In genomic region chr11:45806072-45806933, GRCh38 we compare ENCODE assay signal across 8 cellular contexts. TPM values are rescaled to one million over a fixed set of nuclear protein-coding genes. Genes with fewer than 3 reads are reported as not detected.
A peak's percentile ranks its signal among the peaks of the same experiment; 100 is the strongest.
DNase-seq lines count a peak whose midpoint lies in the region; ATAC-seq, FAIRE-seq and TF ChIP-seq lines count a peak whose summit lies in the region.

No MANE protein-coding gene starts in this region.

- TF ChIP-seq POLR2A in HCT116 (IDR thresholded peaks at IDR 0.05; ENCODE audit: borderline replicate concordance, extremely low read depth, insufficient read depth, insufficient read length) (no peak), GM12891 (IDR thresholded peaks at IDR 0.05; ENCODE audit: low read depth, low read length) (no peak)

- RAD21 ChIA-PET in HCT116 (lab: Charles Lee; ENCODE audit: low non-redundant PET in 1 of 2, low total read pairs in 2 of 2, uncharacterized antibody in 2 of 2, unreplicated experiment in 2 of 2), result no interaction called here

- H3K4me1 ChIP-seq in HCT116 (ENCODE audit: control insufficient read depth in 1 of 2, insufficient read depth in 2 of 2, low read length in 2 of 2) (peaks cover 18 to 35% of the 10 kb centered on the region in 2 experiments), left ventricle myocardium inferior (peaks cover 68% of the 10 kb centered on the region), skeletal muscle satellite cell (ENCODE audit: control insufficient read depth, insufficient read depth, low read length) (peaks cover 25% of the 10 kb centered on the region)

- H3K27ac ChIP-seq in HCT116 (ENCODE audit: low read depth, low read length) (peak overlapping the region; percentile 49; the same call in 1 of the 2 replicates), left ventricle myocardium inferior (replicated peaks) (peak overlapping the region; percentile 94)

- peaks cover 46% of the 10 kb centered on the region for H3K4me1 Mint-ChIP-seq in activated B cell treated with CpG ODN at 0.5 μM for 24 hours

- H3K4me3 ChIP-seq in HCT116 (replicated peaks in 1 of 2; ENCODE audit: low read depth in 1 of 2, low read length in 2 of 2) (peak overlapping the region; percentile 85 to 86), left ventricle myocardium inferior (peak overlapping the region; percentile 88), skeletal muscle satellite cell (ENCODE audit: low read length) (peak overlapping the region; percentile 95)

- H3K9me3 ChIP-seq in HCT116 (ENCODE audit: control insufficient read depth in 1 of 2, insufficient read depth in 1 of 2, low read depth in 1 of 2, low read length in 2 of 2), result no peaks in the 10 kb centered on the region
- no peaks in the 10 kb centered on the region for H3K9me3 ChIP-seq in left ventricle myocardium inferior (replicated peaks)
- no peaks in the 10 kb centered on the region for H3K9me3 ChIP-seq in skeletal muscle satellite cell (replicated peaks; ENCODE audit: low read length)

- peaks cover 38% of the 10 kb centered on the region for H3K36me3 Mint-ChIP-seq in activated B cell treated with CpG ODN at 0.5 μM for 24 hours (ENCODE audit: low read depth)

- H3K27ac Mint-ChIP-seq in activated B cell treated with CpG ODN at 0.5 μM for 24 hours, result peak overlapping the region; percentile 62

- DNase-seq in HCT116 (ENCODE audit: low read depth, low spot score), result no peak
- DNase-seq in activated B cell treated with CpG ODN at 0.5 μM for 24 hours, result no peak
- no peak for DNase-seq in left ventricle myocardium inferior
- no peak for DNase-seq in A172 (ENCODE audit: low spot score)
- DNase-seq in SW 1271 (lab: John Stamatoyannopoulos, UW), result no peak
- DNase-seq in activated CD4-positive, alpha-beta T cell treated with anti-CD3 and anti-CD28 coated beads, Interleukin-2, amount 50 U/mL, for 48 hours, result no peak
- DNase-seq in GM12891 (ENCODE audit: insufficient read length, low spot score), result no peak

- no peaks in the 10 kb centered on the region for H3K9me3 Mint-ChIP-seq in activated B cell treated with CpG ODN at 0.5 μM for 24 hours

- CTCF ChIA-PET in HCT116 (lab: Charles Lee) (no interaction called here), activated B cell treated with CpG ODN at 0.5 μM for 24 hours (lab: Charles Lee) (interaction anchor here (0.9 to 2.4 kb wide), 3 partner anchors 35 to 200 kb away, joined by 3 to 8 read pairs (median 4); no protein-coding TSS in a partner anchor)

- H3K36me3 ChIP-seq in HCT116 (ENCODE audit: control insufficient read depth in 1 of 2, insufficient read depth in 2 of 2, low read length in 2 of 2), result peaks cover 0 to 4% of the 10 kb centered on the region in 2 experiments; a peak in 3 of 4 replicates
- H3K36me3 ChIP-seq in left ventricle myocardium inferior, result peaks cover 33% of the 10 kb centered on the region
- H3K36me3 ChIP-seq in skeletal muscle satellite cell (ENCODE audit: insufficient read depth, low read length), result peaks cover 19% of the 10 kb centered on the region

- no peaks in the 10 kb centered on the region for H4K20me1 ChIP-seq in HCT116 (ENCODE audit: insufficient read depth)

- H3K27me3 ChIP-seq in HCT116 (ENCODE audit: insufficient read depth, low read length), result no peaks in the 10 kb centered on the region
- no peaks in the 10 kb centered on the region for H3K27me3 ChIP-seq in left ventricle myocardium inferior (ENCODE audit: low read depth)
- no peaks in the 10 kb centered on the region for H3K27me3 ChIP-seq in skeletal muscle satellite cell (ENCODE audit: control insufficient read depth, insufficient read depth, low read length)

- no peak overlapping the region for H2AFZ ChIP-seq in HCT116 (ENCODE audit: low read depth, low read length, poor library complexity, severe bottlenecking)

- TSS peak; percentile 34 for BruUV-seq in HCT116 (replicated peaks; lab: Mats Ljungman, UMichigan)

- no peak for TF ChIP-seq RAD21 in HCT116 (IDR thresholded peaks at IDR 0.05; ENCODE audit: low read depth)

- H3K4me2 ChIP-seq in HCT116 (ENCODE audit: low read length) (peak overlapping the region; percentile 91), skeletal muscle satellite cell (ENCODE audit: low read length) (peak overlapping the region; percentile 98)

- POLR2A ChIA-PET in HCT116 (lab: Charles Lee), result interaction anchor here (1.4 kb wide), 1 partner anchor 10 kb away, joined by 3 read pairs; no protein-coding TSS in a partner anchor
- POLR2A ChIA-PET in activated B cell treated with CpG ODN at 0.5 μM for 24 hours (lab: Charles Lee), result interaction anchor here (0.9 to 2.9 kb wide), 4 partner anchors 10 to 41 kb away, joined by 3 to 22 read pairs (median 4); partner anchors contain the start of gene CRY2

- peak overlapping the region; percentile 78 for H3K9ac ChIP-seq in HCT116 (ENCODE audit: low read length)
- H3K9ac ChIP-seq in skeletal muscle satellite cell (ENCODE audit: low read depth, low read length), result peak overlapping the region; percentile 91

- no peaks in the 10 kb centered on the region for H3K9me2 ChIP-seq in HCT116 (ENCODE audit: insufficient read depth)

- H3K27me3 Mint-ChIP-seq in activated B cell treated with CpG ODN at 0.5 μM for 24 hours, result no peaks in the 10 kb centered on the region

- ATAC-seq in HCT116, result no peak
- ATAC-seq in activated B cell treated with CpG ODN at 0.5 μM for 24 hours (ENCODE audit: low read depth), result no peak

- FAIRE-seq in GM12891 (lab: Jason Lieb, UNC), result no peak

- TF ChIP-seq CTCF in HCT116 (IDR thresholded peaks at IDR 0.05 in 2 of 3, conservative IDR thresholded peaks at IDR 0.05 in 1 of 3; ENCODE audit: borderline replicate concordance in 1 of 3, insufficient read depth in 1 of 3, low read depth in 2 of 3, low read length in 2 of 3) (no peak), activated B cell treated with CpG ODN at 0.5 μM for 24 hours (IDR thresholded peaks at IDR 0.05) (no peak), left ventricle myocardium inferior (IDR thresholded peaks at IDR 0.05; ENCODE audit: borderline replicate concordance) (no peak)

- intact Hi-C loops in HCT116 (cut with micrococcal nuclease), result no loop called here
- intact Hi-C loops in activated B cell treated with CpG ODN at 0.5 μM for 24 hours (cut with micrococcal nuclease), result loop anchor here (5.0 to 10.0 kb wide), 7 partner anchors 111 to 1242 kb away; partner anchors contain the start of genes ATG13, CD82, HARBI1 and PEX16
- intact Hi-C loops in left ventricle myocardium inferior (cut with micrococcal nuclease), result no loop called here

- H3K4me3 Mint-ChIP-seq in activated B cell treated with CpG ODN at 0.5 μM for 24 hours, result peak overlapping the region; percentile 92

- peaks cover 28% of the 10 kb centered on the region for H3K79me2 ChIP-seq in HCT116 (ENCODE audit: insufficient read depth, low read length)

TF ChIP-seq in HCT116, 20 proteins besides CTCF, POLR2A, EP300 and RAD21 (continues in another document):
- no peak for TF ChIP-seq POLR2AphosphoS5 (IDR thresholded peaks at IDR 0.05; ENCODE audit: low read depth, low read length)
- TF ChIP-seq, protein P1, sequence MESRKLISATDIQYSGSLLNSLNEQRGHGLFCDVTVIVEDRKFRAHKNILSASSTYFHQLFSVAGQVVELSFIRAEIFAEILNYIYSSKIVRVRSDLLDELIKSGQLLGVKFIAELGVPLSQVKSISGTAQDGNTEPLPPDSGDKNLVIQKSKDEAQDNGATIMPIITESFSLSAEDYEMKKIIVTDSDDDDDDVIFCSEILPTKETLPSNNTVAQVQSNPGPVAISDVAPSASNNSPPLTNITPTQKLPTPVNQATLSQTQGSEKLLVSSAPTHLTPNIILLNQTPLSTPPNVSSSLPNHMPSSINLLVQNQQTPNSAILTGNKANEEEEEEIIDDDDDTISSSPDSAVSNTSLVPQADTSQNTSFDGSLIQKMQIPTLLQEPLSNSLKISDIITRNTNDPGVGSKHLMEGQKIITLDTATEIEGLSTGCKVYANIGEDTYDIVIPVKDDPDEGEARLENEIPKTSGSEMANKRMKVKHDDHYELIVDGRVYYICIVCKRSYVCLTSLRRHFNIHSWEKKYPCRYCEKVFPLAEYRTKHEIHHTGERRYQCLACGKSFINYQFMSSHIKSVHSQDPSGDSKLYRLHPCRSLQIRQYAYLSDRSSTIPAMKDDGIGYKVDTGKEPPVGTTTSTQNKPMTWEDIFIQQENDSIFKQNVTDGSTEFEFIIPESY (IDR thresholded peaks at IDR 0.05; ENCODE audit: extremely low read depth, insufficient replicate concordance, low read length), result no peak
- no peak for TF ChIP-seq ZFX (IDR thresholded peaks at IDR 0.05)
- no peak for TF ChIP-seq SIN3A (IDR thresholded peaks at IDR 0.05; ENCODE audit: low read depth)

TF ChIP-seq in GM12891, 5 proteins besides CTCF, POLR2A, EP300 and RAD21:
- TF ChIP-seq PAX5 (IDR thresholded peaks at IDR 0.05; ENCODE audit: insufficient read depth, low read length, severe bottlenecking), result no peak
- TF ChIP-seq POLR2AphosphoS5 (IDR thresholded peaks at IDR 0.05; ENCODE audit: low read depth, low read length), result no peak
- TF ChIP-seq TAF1 (IDR thresholded peaks at IDR 0.05; ENCODE audit: low read depth, low read length), result no peak
- no peak for TF ChIP-seq POU2F2 (IDR thresholded peaks at IDR 0.05; ENCODE audit: low read depth, low read length)
- TF ChIP-seq SPI1 (IDR thresholded peaks at IDR 0.05; ENCODE audit: low read depth, low read length), result no peak

RNA-seq across cellular contexts. Expression of gene SLC35C1, which starts 1.4 kb away (rescaled TPM):
- total RNA-seq in HCT116 (2021; ENCODE audit: unreplicated experiment) (18.2 TPM), activated B cell treated with CpG ODN at 0.5 μM for 24 hours (8.6 and 8.8 TPM in 2 replicates), left ventricle myocardium inferior (5.7 TPM)
- 13.4 and 15.8 TPM in 2 replicates for polyA plus RNA-seq in HCT116 (2012)
- total RNA-seq in skeletal muscle satellite cell (2012; rRNA removed), result 8.6 and 17.0 TPM in 2 replicates
- total RNA-seq in A172 (2014; rRNA removed; shearing (Covaris generic)), result 5.4 and 11.2 TPM in 2 replicates
- polyA plus RNA-seq in GM12891 (2012; ENCODE audit: low read depth, missing spikeins), result 4.0 TPM

RNA-seq across cellular contexts. Expression of gene CRY2, which starts 41.0 kb away (rescaled TPM):
- total RNA-seq in HCT116 (2021; ENCODE audit: unreplicated experiment) (18.0 TPM), activated B cell treated with CpG ODN at 0.5 μM for 24 hours (47.5 and 56.8 TPM in 2 replicates), left ventricle myocardium inferior (62.2 TPM)
- polyA plus RNA-seq in HCT116 (2012), result 10.8 and 11.8 TPM in 2 replicates
- total RNA-seq in skeletal muscle satellite cell (2012; rRNA removed), result 6.1 and 7.4 TPM in 2 replicates
- total RNA-seq in A172 (2014; rRNA removed; shearing (Covaris generic)), result 7.4 and 8.1 TPM in 2 replicates
- polyA plus RNA-seq in GM12891 (2012; ENCODE audit: low read depth, missing spikeins), result 5.2 TPM
